14 cellular contexts compared by ENCODE assay signal in the genomic region with DNA sequence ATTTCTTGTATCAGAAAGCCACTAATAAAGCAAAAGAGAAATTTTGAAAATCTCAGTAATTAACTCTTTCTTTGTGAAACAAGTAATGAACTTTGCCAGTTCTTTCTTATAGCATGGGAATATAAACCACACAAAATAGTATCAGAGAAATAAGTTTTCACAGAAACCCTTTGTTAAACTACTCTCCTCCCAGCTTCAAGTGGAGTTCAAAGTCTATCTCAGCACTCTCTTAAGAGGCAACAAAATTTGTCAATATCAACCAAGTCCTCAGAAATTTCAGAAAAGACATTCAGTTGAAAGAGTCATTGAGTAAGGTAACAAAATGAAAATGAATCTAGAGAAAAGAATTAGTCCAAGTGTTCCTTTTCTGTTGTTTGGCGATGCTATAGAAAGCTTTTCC.
A peak's percentile ranks its signal among the peaks of the same experiment; 100 is the strongest.
DNase-seq lines count a peak whose midpoint lies in the region; ATAC-seq and TF ChIP-seq lines count a peak whose summit lies in the region.
"Had no signal": no experiment of that assay in that cellular context is flagged by ENCODE, and none has a peak within 500 bp of the region (broad histone marks: within the 10 kb centered on the region; RNA-seq: fewer than 3 reads in every experiment).

No MANE protein-coding gene starts in this region.

- H3K9me3 ChIP-seq in mammary epithelial cell (replicated peaks; ENCODE audit: insufficient read depth, low read length): no peaks in the 10 kb centered on the region
- no peaks in the 10 kb centered on the region for H3K9me3 ChIP-seq in MG63
- H3K9me3 ChIP-seq: SJSA1 had no signal

- H3K4me1 ChIP-seq in mammary epithelial cell (ENCODE audit: insufficient read depth, low read length): peaks cover 12% of the 10 kb centered on the region
- H3K4me1 ChIP-seq: SJSA1 had no signal

- DNase-seq in mammary epithelial cell: no peak
- DNase-seq in GM20000 (ENCODE audit: low spot score): no peak
- no peak for DNase-seq in MG63
- DNase-seq: activated CD8-positive, alpha-beta memory T cell treated with anti-CD3 and anti-CD28 coated beads for 24 hours; activated naive CD4-positive, alpha-beta T cell; NCI-H2081; NCI-H524 treated with DMSO at 0.1 percent for 48 hours had no signal

- TF ChIP-seq CTCF in mammary epithelial cell (conservative IDR thresholded peaks at IDR 0.05 in 1 of 2, IDR thresholded peaks at IDR 0.05 in 1 of 2; ENCODE audit: extremely low read depth in 1 of 2, insufficient read depth in 1 of 2, low read depth in 1 of 2, low read length in 2 of 2) (no peak), GM20000 (IDR thresholded peaks at IDR 0.05; ENCODE audit: extremely low read depth, missing control alignments) (no peak)

- H2AFZ ChIP-seq in mammary epithelial cell (ENCODE audit: low read depth, low read length): peak overlapping the region; percentile 73

- peak overlapping the region; percentile 61 for H3K4me2 ChIP-seq in mammary epithelial cell (ENCODE audit: insufficient read depth, low read depth, low read length)

- in situ Hi-C loops in mammary epithelial cell (cut with MboI; ENCODE audit: low sequenced_read_pairs in 2 of 2): no loop called here

- BruUV-seq in mammary epithelial cell (replicated peaks; lab: Mats Ljungman, UMichigan): TSS peak; percentile 97

- H3K79me2 ChIP-seq in mammary epithelial cell (ENCODE audit: insufficient read depth, low read length): no peaks in the 10 kb centered on the region

- CTCF ChIA-PET in mammary epithelial cell (lab: Charles Lee; ENCODE audit: low non-redundant PET): no interaction called here

- H3K4me3 ChIP-seq in mammary epithelial cell (replicated peaks in 1 of 3; ENCODE audit: insufficient read depth in 1 of 3, low read depth in 2 of 3, low read length in 3 of 3) (no peak overlapping the region), MG63 (no peak overlapping the region)
- H3K4me3 ChIP-seq: SJSA1, suprapubic skin had no signal

- intact Hi-C loops in mammary epithelial cell (cut with micrococcal nuclease): loop anchor here (5.0 kb wide), 1 partner anchor 47 kb away; no protein-coding TSS in a partner anchor

- dilution Hi-C loops in mammary epithelial cell (cut with HindIII; ENCODE audit: low sequenced_read_pairs): no loop called here

- ATAC-seq in GM18520 (IDR thresholded peaks at IDR 0.05; ENCODE audit: unreplicated experiment) (peak; percentile 2), GM19452 (IDR thresholded peaks at IDR 0.05; ENCODE audit: unreplicated experiment) (peak; percentile 13), HG03457 (IDR thresholded peaks at IDR 0.05; ENCODE audit: unreplicated experiment) (peak; percentile 9), HG02885 (IDR thresholded peaks at IDR 0.05; ENCODE audit: poor library complexity, unreplicated experiment) (no peak)

- 0% methylated on average over 1 of the region's 1 CpG for WGBS in mammary epithelial cell (ENCODE audit: low coverage, missing lambda C conversion rate)

- H3K9ac ChIP-seq in mammary epithelial cell (ENCODE audit: insufficient read depth, low read length): peak overlapping the region; percentile 51

- H3K27me3 ChIP-seq in mammary epithelial cell (ENCODE audit: insufficient read depth, low read length) (no peaks in the 10 kb centered on the region), MG63 (no peaks in the 10 kb centered on the region)
- H3K27me3 ChIP-seq: SJSA1, suprapubic skin had no signal

- no peaks in the 10 kb centered on the region for H4K20me1 ChIP-seq in mammary epithelial cell (ENCODE audit: insufficient read depth, low read length)

- H3K36me3 ChIP-seq in mammary epithelial cell (ENCODE audit: insufficient read depth, low read length): no peaks in the 10 kb centered on the region
- no peaks in the 10 kb centered on the region for H3K36me3 ChIP-seq in MG63
- H3K36me3 ChIP-seq: SJSA1, suprapubic skin had no signal

- peak overlapping the region; percentile 82 for H3K27ac ChIP-seq in mammary epithelial cell (ENCODE audit: insufficient read depth, low read depth, low read length)
- H3K27ac ChIP-seq: epithelial cell of prostate, SJSA1, suprapubic skin had no signal
